Comparison of ENCODE assay signal across 8 cellular contexts in genomic region chr6:141552463-141552862, GRCh38.
DNase-seq lines count a peak whose midpoint lies in the region; ATAC-seq and TF ChIP-seq lines count a peak whose summit lies in the region.

No MANE protein-coding gene starts in this region.

- TF ChIP-seq POLR2A in IMR-90 (IDR thresholded peaks at IDR 0.05; ENCODE audit: low read depth, low read length), result no peak

- no peak overlapping the region for H3K4ac ChIP-seq in IMR-90 (ENCODE audit: low read depth, low read length)

- intact Hi-C loops in IMR-90 (cut with micrococcal nuclease), result no loop called here

- H2BK5ac ChIP-seq in IMR-90 (ENCODE audit: low read depth, low read length, poor library complexity, severe bottlenecking), result peak overlapping the region; percentile 27

- CTCF ChIA-PET in IMR-90 (lab: Yijun Ruan, JAX), result interaction anchor here (0.6 to 1.0 kb wide), 2 partner anchors 13 to 595 kb away, joined by 3 to 7 read pairs; no protein-coding TSS in a partner anchor

- H3K23ac ChIP-seq in IMR-90 (ENCODE audit: low read depth, low read length), result no peak overlapping the region

- no peak overlapping the region for H2AK5ac ChIP-seq in IMR-90 (ENCODE audit: low read depth, low read length)

- no peak overlapping the region for H3K14ac ChIP-seq in IMR-90 (replicated peaks; ENCODE audit: low read depth, low read length)

- no peaks in the 10 kb centered on the region; the same call in 1 of the 2 replicates for H3K4me1 ChIP-seq in IMR-90 (ENCODE audit: control insufficient read depth, insufficient read depth, low read length)

- POLR2A ChIA-PET in IMR-90 (lab: Charles Lee; ENCODE audit: unreplicated experiment), result no interaction called here

- no peak overlapping the region for H3K27ac ChIP-seq in IMR-90 (ENCODE audit: insufficient read depth, low read length)

- no peak overlapping the region for H3K4me3 ChIP-seq in IMR-90 (ENCODE audit: insufficient read depth, low read depth, low read length)

- ATAC-seq in GM21717 (IDR thresholded peaks at IDR 0.05; ENCODE audit: unreplicated experiment), result peak; percentile 70
- ATAC-seq in IMR-90 (ENCODE audit: low read depth), result no peak

- H3K18ac ChIP-seq in IMR-90 (ENCODE audit: low read depth, low read length), result no peak overlapping the region; the same call in 1 of the 2 replicates

- peak overlapping the region; percentile 58; the same call in 1 of the 2 replicates for H2BK120ac ChIP-seq in IMR-90 (ENCODE audit: low read depth, low read length)

- H3K36me3 ChIP-seq in IMR-90 (ENCODE audit: control insufficient read depth, insufficient read depth, low read length), result no peaks in the 10 kb centered on the region

- no peak overlapping the region for H3K56ac ChIP-seq in IMR-90 (ENCODE audit: extremely low read depth, insufficient read depth, low read length)

- BruUV-seq in IMR-90 (replicated peaks; lab: Mats Ljungman, UMichigan), result no TSS peak

- no peak overlapping the region for H2AK9ac ChIP-seq in IMR-90 (replicated peaks; ENCODE audit: low read depth, low read length, poor library complexity)

- in situ Hi-C loops in IMR-90 (cut with MboI; ENCODE audit: low sequenced_read_pairs), result no loop called here

- peak; percentile 88 for DNase-seq in ELR (ENCODE audit: low read depth)
- DNase-seq in IMR-90, result peak; percentile 86
- peak; percentile 27 for DNase-seq in SW480 (ENCODE audit: low spot score)
- peak; percentile 90 for DNase-seq in non-pigmented ciliary epithelial cell (ENCODE audit: low read depth)
- DNase-seq in NOMO-1 treated with dmso at 0.1 percent for 144 hours (lab: John Stamatoyannopoulos, UW; ENCODE audit: unreplicated experiment), result no peak
- DNase-seq in activated CD8-positive, alpha-beta memory T cell treated with anti-CD3 and anti-CD28 coated beads, Interleukin-2, amount 50 U/mL, for 48 hours, result no peak
- DNase-seq in cerebellar cortex (ENCODE audit: low spot score), result no peak

- no peaks in the 10 kb centered on the region for H3K27me3 ChIP-seq in IMR-90 (ENCODE audit: control insufficient read depth, insufficient read depth, low read length)

- H3K9ac ChIP-seq in IMR-90 (ENCODE audit: low read depth, low read length), result no peak overlapping the region

- no peaks in the 10 kb centered on the region for H3K79me1 ChIP-seq in IMR-90 (ENCODE audit: low read depth in 1 of 2, low read length in 2 of 2)

- H4K5ac ChIP-seq in IMR-90 (ENCODE audit: low read depth, low read length), result no peak overlapping the region

- H3K9me3 ChIP-seq in IMR-90 (ENCODE audit: control insufficient read depth, insufficient read depth, low read length), result no peaks in the 10 kb centered on the region; the same call in 1 of the 2 replicates

- no CpG with 5 or more reads among the region's 1 CpG for WGBS in IMR-90 (ENCODE audit: extremely low coverage in 2 of 2, insufficient read length in 1 of 2), 2 experiments

- peak overlapping the region; percentile 71; the same call in 1 of the 2 replicates for H2BK20ac ChIP-seq in IMR-90 (ENCODE audit: low read depth, low read length)

- TF ChIP-seq RAD21 in IMR-90 (IDR thresholded peaks at IDR 0.05; ENCODE audit: low read length), result no peak

- H4K91ac ChIP-seq in IMR-90 (ENCODE audit: insufficient read depth, low read depth, low read length), result no peak overlapping the region

- H4K20me1 ChIP-seq in IMR-90 (ENCODE audit: insufficient read depth, low read length), result no peaks in the 10 kb centered on the region

- dilution Hi-C loops in IMR-90 (cut with HindIII; ENCODE audit: low sequenced_read_pairs, unreplicated experiment), result no loop called here

- no peak overlapping the region for H2BK15ac ChIP-seq in IMR-90 (ENCODE audit: low read depth, low read length)

- no peak for TF ChIP-seq CTCF in IMR-90 (conservative IDR thresholded peaks at IDR 0.05; ENCODE audit: low read depth, low read length)

- no peak overlapping the region; a peak in 1 of 4 replicates for H4K8ac ChIP-seq in IMR-90 (ENCODE audit: low read depth in 2 of 2, low read length in 2 of 2)

- no peak overlapping the region for H3K4me2 ChIP-seq in IMR-90 (ENCODE audit: low read depth, low read length)

- H2AFZ ChIP-seq in IMR-90 (replicated peaks; ENCODE audit: low read length, poor library complexity), result no peak overlapping the region

- no peaks in the 10 kb centered on the region for H3K9me1 ChIP-seq in IMR-90 (ENCODE audit: insufficient read depth, low read length)

TF ChIP-seq in IMR-90, 13 proteins besides CTCF, POLR2A, EP300 and RAD21:
- TF ChIP-seq FOS (IDR thresholded peaks at IDR 0.05; ENCODE audit: low read depth, low read length) (peak; percentile 21; the same call in 1 of the 2 replicates), MXI1 (IDR thresholded peaks at IDR 0.05; ENCODE audit: borderline replicate concordance, low read depth, low read length) (no peak), RFX5 (IDR thresholded peaks at IDR 0.05; ENCODE audit: low read depth, low read length) (no peak)

Comparison
In these comparisons a context has a peak if more than half of its experiments do, and no peak if none do; other contexts are left out.
1. DNase-seq: peak in ELR (single experiment), IMR-90 (single experiment), SW480 (single experiment) and non-pigmented ciliary epithelial cell (single experiment); none in NOMO-1 treated with dmso at 0.1 percent for 144 hours (single experiment), activated CD8-positive, alpha-beta memory T cell treated with anti-CD3 and anti-CD28 coated beads, Interleukin-2, amount 50 U/mL, for 48 hours (single experiment) and cerebellar cortex (single experiment).